ENCODE assay signal across 8 cellular contexts in genomic region chr14:105086833-105087307, GRCh38. TPM values are rescaled to one million over a fixed set of nuclear protein-coding genes. Genes with fewer than 3 reads are reported as not detected.
A peak's percentile ranks its signal among the peaks of the same experiment; 100 is the strongest.
DNase-seq lines count a peak whose midpoint lies in the region; ATAC-seq, FAIRE-seq and TF ChIP-seq lines count a peak whose summit lies in the region.

No MANE protein-coding gene starts in this region.

- no peak overlapping the region for H3K14ac ChIP-seq in H1 (ENCODE audit: insufficient read length)

- H3K4me1 ChIP-seq in H1 (replicated peaks in 1 of 4; ENCODE audit: control insufficient read depth in 3 of 4, insufficient read depth in 4 of 4, low read length in 3 of 4) (peaks cover 0 to 10% (median 5%) of the 10 kb centered on the region in 4 experiments; a peak in 3 of 7 replicates), mucosa of descending colon (ENCODE audit: low read depth) (peaks cover 37% of the 10 kb centered on the region)

- no peak overlapping the region for H3K56ac ChIP-seq in H1 (replicated peaks; ENCODE audit: insufficient read length, low read depth, low read length)

- TF ChIP-seq CTCF in AG09309 (IDR thresholded peaks at IDR 0.05; ENCODE audit: control insufficient read depth, insufficient read depth, low read depth, low read length, missing control alignments): peak; percentile 52
- peak in 2 of 3 experiments; percentile 79 to 93; a peak in 3 of 4 replicates for TF ChIP-seq CTCF in H1 (IDR thresholded peaks at IDR 0.05; ENCODE audit: control extremely low read depth in 1 of 3, insufficient read depth in 1 of 3, low read depth in 1 of 3, low read length in 3 of 3)
- peak; percentile 75 for TF ChIP-seq CTCF in mucosa of descending colon (IDR thresholded peaks at IDR 0.05)

- no peak overlapping the region for H3K27ac ChIP-seq in H1 (ENCODE audit: low read depth, low read length)

- ATAC-seq in HG03135 (IDR thresholded peaks at IDR 0.05; ENCODE audit: unreplicated experiment): peak; percentile 64
- ATAC-seq in mucosa of descending colon: peak; percentile 52

- H2BK12ac ChIP-seq in H1 (ENCODE audit: low read depth, low read length): no peak overlapping the region

- TF ChIP-seq EP300 in H1 (IDR thresholded peaks at IDR 0.05; ENCODE audit: borderline replicate concordance in 1 of 2, low read depth in 2 of 2, low read length in 2 of 2): peak in 1 of 2 experiments; percentile 41; a peak in 1 of 3 replicates

- H3K23ac ChIP-seq in H1 (ENCODE audit: insufficient read length): no peak overlapping the region

- POLR2A ChIA-PET in H1 (lab: Charles Lee; ENCODE audit: partially characterized antibody): interaction anchor here (0.6 to 1.7 kb wide), 2 partner anchors 12 to 410 kb away, joined by 3 to 9 read pairs; no protein-coding TSS in a partner anchor

- H3K23me2 ChIP-seq in H1 (ENCODE audit: low read depth, low read length): peaks cover 26% of the 10 kb centered on the region; the same call in 1 of the 2 replicates

- no peaks in the 10 kb centered on the region for H3K9me3 ChIP-seq in H1 (ENCODE audit: insufficient read depth in 2 of 2, low read depth in 1 of 2, low read length in 1 of 2)
- H3K9me3 ChIP-seq in mucosa of descending colon: no peaks in the 10 kb centered on the region

- H4K8ac ChIP-seq in H1 (ENCODE audit: extremely low read depth, insufficient read depth, low read length): peak overlapping the region; percentile 83; the same call in 1 of the 2 replicates

- TF ChIP-seq POLR2A in GM18526 (IDR thresholded peaks at IDR 0.05; ENCODE audit: extremely low read depth, insufficient read length) (peak; percentile 61), H1 (IDR thresholded peaks at IDR 0.05; ENCODE audit: control extremely low read depth in 1 of 2, low read depth in 2 of 2, low read length in 2 of 2) (no peak)

- peak overlapping the region; percentile 85 for H3K4me3 ChIP-seq in AG09309 (ENCODE audit: control insufficient read depth, low read depth, low read length)
- H3K4me3 ChIP-seq in H1 (ENCODE audit: extremely low read depth in 1 of 4, insufficient read depth in 2 of 4, low read depth in 3 of 4, low read length in 4 of 4): peak overlapping the region; percentile 36 to 72 (median 50)
- H3K4me3 ChIP-seq in mucosa of descending colon: peak overlapping the region; percentile 10

- H2BK5ac ChIP-seq in H1 (ENCODE audit: low read depth, low read length): no peak overlapping the region; the same call in 1 of the 2 replicates

- peak overlapping the region; percentile 10 for H4K5ac ChIP-seq in H1 (ENCODE audit: insufficient read length, low read depth, low read length)

- no peak overlapping the region for H2BK20ac ChIP-seq in H1 (ENCODE audit: low read length)

- no peak overlapping the region for H2AK5ac ChIP-seq in H1 (ENCODE audit: low read depth, low read length)

- no peak overlapping the region for H4K91ac ChIP-seq in H1 (replicated peaks; ENCODE audit: insufficient read length, low read length)

- H3K27me3 ChIP-seq in H1 (replicated peaks in 1 of 4; ENCODE audit: control insufficient read depth in 3 of 4, extremely low read depth in 1 of 4, insufficient read depth in 3 of 4, low read length in 3 of 4): peaks cover 12 to 44% (median 34%) of the 10 kb centered on the region in 4 experiments

- H3K9ac ChIP-seq in H1 (replicated peaks in 1 of 4; ENCODE audit: extremely low read depth in 1 of 4, low read depth in 3 of 4, low read length in 3 of 4): no peak overlapping the region

- DNase-seq in AG09309 (ENCODE audit: low read depth): no peak
- DNase-seq in NCI-H748 treated with DMSO at 0.1 percent for 48 hours (lab: John Stamatoyannopoulos, UW): peak; percentile 36
- DNase-seq in activated CD8-positive, alpha-beta memory T cell treated with anti-CD3 and anti-CD28 coated beads for 24 hours: peak; percentile 94
- peak; percentile 56 to 89 for DNase-seq in H1 (ENCODE audit: low read depth in 1 of 2, low spot score in 2 of 2)
- DNase-seq in mucosa of descending colon: peak; percentile 71 to 88 (median 85)
- peak; percentile 66 for DNase-seq in stimulated activated CD8-positive, alpha-beta memory T cell treated with anti-CD3 and anti-CD28 coated beads, Interleukin-7, amount 100 ng/mL, for 24 hours (ENCODE audit: low read depth)

- H3K4ac ChIP-seq in H1 (replicated peaks; ENCODE audit: insufficient read length, low read depth, low read length): no peak overlapping the region

- H2BK120ac ChIP-seq in H1 (replicated peaks; ENCODE audit: low read depth, low read length): peak overlapping the region; percentile 78

- H2AFZ ChIP-seq in H1 (ENCODE audit: low read length): no peak overlapping the region

- WGBS in H1 (ENCODE audit: extremely low coverage in 1 of 2, insufficient coverage in 1 of 2, insufficient read length in 1 of 2, insufficient replicate concordance in 2 of 2, low coverage in 1 of 2, low lambda C conversion rate in 2 of 2, missing lambda C conversion rate in 1 of 2), 2 experiments: 4% methylated on average over 34 of the region's 45 CpGs; no CpG with 5 or more reads in 1 of the 2 experiments

- no peaks in the 10 kb centered on the region for H3K79me2 ChIP-seq in H1 (ENCODE audit: control insufficient read depth in 1 of 2, insufficient read depth in 2 of 2, low read length in 2 of 2)

- no peaks in the 10 kb centered on the region for H3K36me3 ChIP-seq in H1 (ENCODE audit: control insufficient read depth in 2 of 4, insufficient read depth in 4 of 4, low read length in 3 of 4)
- H3K36me3 ChIP-seq in mucosa of descending colon (ENCODE audit: low read depth): no peaks in the 10 kb centered on the region

- CTCF ChIA-PET in H1 (lab: Charles Lee; ENCODE audit: partially characterized antibody): interaction anchor here (0.7 to 4.6 kb wide), 20 partner anchors 9 to 384 kb away, joined by 3 to 25 read pairs (median 4); partner anchors contain the start of genes JAG2 and NUDT14

- peak overlapping the region; percentile 81; the same call in 1 of the 2 replicates for H2BK15ac ChIP-seq in H1 (ENCODE audit: low read length)

- no peak for FAIRE-seq in H1 (lab: Jason Lieb, UNC)

- peak overlapping the region; percentile 72 to 94 for H3K4me2 ChIP-seq in H1 (ENCODE audit: insufficient read depth in 1 of 2, low read depth in 2 of 2, low read length in 2 of 2)

- H3K79me1 ChIP-seq in H1 (ENCODE audit: low read depth, low read length): no peaks in the 10 kb centered on the region

- peak overlapping the region; percentile 48; the same call in 1 of the 2 replicates for H3K18ac ChIP-seq in H1 (ENCODE audit: extremely low read depth, low read length)

- intact Hi-C loops in mucosa of descending colon (cut with DNase I, micrococcal nuclease): no loop called here

- peaks cover 5 to 6% of the 10 kb centered on the region in 2 experiments for H4K20me1 ChIP-seq in H1 (replicated peaks in 1 of 2; ENCODE audit: control insufficient read depth in 1 of 2, insufficient read depth in 2 of 2, low read length in 2 of 2)

- TF ChIP-seq RAD21 in H1 (IDR thresholded peaks at IDR 0.05 in 1 of 2, conservative IDR thresholded peaks at IDR 0.05 in 1 of 2; ENCODE audit: low read depth in 2 of 2, low read length in 2 of 2): peak; percentile 72 to 82

TF ChIP-seq in H1, 55 proteins besides CTCF, POLR2A, EP300 and RAD21:
- TF ChIP-seq, protein P1, sequence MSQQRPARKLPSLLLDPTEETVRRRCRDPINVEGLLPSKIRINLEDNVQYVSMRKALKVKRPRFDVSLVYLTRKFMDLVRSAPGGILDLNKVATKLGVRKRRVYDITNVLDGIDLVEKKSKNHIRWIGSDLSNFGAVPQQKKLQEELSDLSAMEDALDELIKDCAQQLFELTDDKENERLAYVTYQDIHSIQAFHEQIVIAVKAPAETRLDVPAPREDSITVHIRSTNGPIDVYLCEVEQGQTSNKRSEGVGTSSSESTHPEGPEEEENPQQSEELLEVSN (IDR thresholded peaks at IDR 0.05): no peak
- TF ChIP-seq TEAD4 (IDR thresholded peaks at IDR 0.05; ENCODE audit: low read depth, low read length): 0 out of 2 replicates have a peak, but pooled peaks have one; percentile 30
- TF ChIP-seq KDM4A (IDR thresholded peaks at IDR 0.05; ENCODE audit: low read depth, low read length, severe bottlenecking): peak; percentile 36
- 0 out of 2 replicates have a peak, but pooled peaks have one; percentile 49 for TF ChIP-seq YY1 (IDR thresholded peaks at IDR 0.05; ENCODE audit: low read depth, low read length)
- peak; percentile 83 for TF ChIP-seq GABPA (IDR thresholded peaks at IDR 0.05; ENCODE audit: borderline replicate concordance, insufficient read depth, low read length)
- TF ChIP-seq HDAC2 (IDR thresholded peaks at IDR 0.05; ENCODE audit: borderline replicate concordance in 1 of 2, low read depth in 2 of 2, low read length in 2 of 2): 0 out of 4 replicates have a peak, but pooled peaks of 1 of the 2 experiments have one; percentile 40
- no peak for TF ChIP-seq GTF2F1 (IDR thresholded peaks at IDR 0.05; ENCODE audit: borderline replicate concordance, low read depth, low read length)
- TF ChIP-seq SRF (IDR thresholded peaks at IDR 0.05; ENCODE audit: low read depth, low read length): 0 out of 2 replicates have a peak, but pooled peaks have one; percentile 3
- TF ChIP-seq SAP30 (IDR thresholded peaks at IDR 0.05; ENCODE audit: insufficient read depth, insufficient replicate concordance, low read length): no peak
- peak; percentile 25; the same call in 1 of the 2 replicates for TF ChIP-seq EGR1 (IDR thresholded peaks at IDR 0.05; ENCODE audit: borderline replicate concordance, low read depth, low read length)
- peak; percentile 60 for TF ChIP-seq KDM1A (IDR thresholded peaks at IDR 0.05; ENCODE audit: borderline replicate concordance, low read length)
- peak; percentile 29; the same call in 1 of the 2 replicates for TF ChIP-seq MAX (IDR thresholded peaks at IDR 0.05)

RNA-seq across cellular contexts. Expression of gene GPR132, which starts 21.6 kb away (rescaled TPM):
- not detected in 2 replicates for total RNA-seq in H1 (2021; fragmentation: NEBNext Ultra II Directional; extraction: Animal tissue kit (Norgen Biotek cat#: 25700))
- 0.11 and 0.28 TPM in 2 replicates for polyA plus RNA-seq in H1 (2011; rRNA removed)
- 0.26 TPM for polyA plus RNA-seq in H1 (2011; cell fraction: cytosol; rRNA removed)
- 0.54 TPM for polyA plus RNA-seq in H1 (2011; cell fraction: nucleus; rRNA removed)
- 0.09 to 0.15 TPM (median 0.15 TPM) in 3 of 4 replicates, not detected in the other for polyA plus RNA-seq in H1 (2012, experiment 1 of 2)
- 0.21 TPM for polyA plus RNA-seq in H1 (2012, experiment 2 of 2)
- polyA plus RNA-seq in H1 (2013, experiment 1 of 2): not detected
- polyA plus RNA-seq in H1 (2013, experiment 2 of 2): 0.04 TPM
- 0.16 TPM in 1 of 2 replicates, not detected in the other for polyA minus RNA-seq in H1 (2011; rRNA and poly(A)+ RNA removed)
- polyA minus RNA-seq in H1 (2011; cell fraction: cytosol; rRNA and poly(A)+ RNA removed): not detected
- polyA minus RNA-seq in H1 (2011; cell fraction: nucleus; rRNA and poly(A)+ RNA removed): not detected
- 1 to 10 TPM; 1.7 to 4.0 (median 3.1) TPM for total RNA-seq in mucosa of descending colon

Comparison
In these comparisons a context has a peak if more than half of its experiments do, and no peak if none do; other contexts are left out.
1. H3K4me3 ChIP-seq: peak in every context shown above with its lines; median percentile 85 in AG09309; 50 in H1; 10 in mucosa of descending colon.